Comparison of ENCODE assay signal across 22 cellular contexts in the genomic region with DNA sequence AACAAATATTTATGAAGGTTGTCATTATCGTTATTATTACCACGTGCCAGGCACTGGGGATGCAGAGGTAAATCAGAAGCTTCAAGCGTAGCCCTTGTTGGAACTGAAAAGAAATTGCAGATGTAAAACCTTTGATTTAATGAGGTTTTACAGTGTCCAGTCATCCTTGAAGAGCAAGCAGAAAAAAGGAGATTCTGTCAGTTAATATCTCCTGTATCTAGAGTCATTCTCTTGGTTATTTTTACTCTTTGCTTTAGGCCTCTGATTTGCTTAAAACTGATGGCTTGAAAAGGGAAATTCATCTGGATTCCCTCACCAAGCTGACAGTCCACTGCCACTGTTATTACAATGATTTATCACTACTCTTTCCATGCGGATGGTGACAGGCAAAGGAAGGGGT.
"Had no signal": no experiment of that assay in that cellular context is flagged by ENCODE, and none has a peak within 500 bp of the region (broad histone marks: within the 10 kb centered on the region; RNA-seq: fewer than 3 reads in every experiment).

No MANE protein-coding gene starts in this region.

- DNase-seq: activated CD4-positive, alpha-beta T cell treated with anti-CD3 and anti-CD28 coated beads for 48 hours; activated CD4-positive, alpha-beta T cell treated with anti-CD3 and anti-CD28 coated beads, Interleukin-2, amount 50 U/mL, for 4 hours; activated CD8-positive, alpha-beta memory T cell treated with anti-CD3 and anti-CD28 coated beads, Interleukin-2, amount 50 U/mL, for 48 hours; activated CD8-positive, alpha-beta T cell treated with anti-CD3 and anti-CD28 coated beads, Interleukin-2, amount 10 ng/mL, durations not matched to agents 7 days and 5 days; activated effector memory CD4-positive, alpha-beta T cell treated with Interleukin-2 at 50 U/mL for 16 hours; activated naive CD4-positive, alpha-beta T cell; activated T-cell treated with anti-CD3 and anti-CD28 coated beads, Interleukin-2, amount 50 U/mL, for 1 hour; aorta; MM.1S; NCI-H1930; NCI-H2107; NCI-H446; NCI-H524 treated with DMSO at 0.1 percent for 48 hours; Peyer's patch; Right ventricle myocardium superior; SJCRH30; SW 1271 had no signal

- H3K27ac ChIP-seq: breast epithelium, Peyer's patch, RWPE1, SJCRH30 had no signal

- H3K4me1 ChIP-seq: breast epithelium, Peyer's patch, SJCRH30 had no signal

- H3K27ac Mint-ChIP-seq: activated CD8-positive, alpha-beta T cell treated with anti-CD3 and anti-CD28 coated beads, Interleukin-2, amount 10 ng/mL, durations not matched to agents 7 days and 5 days; activated naive CD4-positive, alpha-beta T cell treated with anti-CD3 and anti-CD28 coated beads, Interleukin-2, amount 50 U/mL, for 24 hours; activated T-helper 1 cell treated with anti-CD3 and anti-CD28 coated beads, Interleukin-12 subunit alpha, Interleukin-12 subunit beta, Interleukin-2, Interleukin-4 antibody, amounts not matched to agents 30 ng/mL and 10 ng/mL and 1 ng/mL, durations not matched to agents 14 hours and 24 hours and 36 hours had no signal

- H3K36me3 ChIP-seq: breast epithelium, Peyer's patch, SJCRH30 had no signal

- H3K4me3 Mint-ChIP-seq: activated CD8-positive, alpha-beta T cell treated with anti-CD3 and anti-CD28 coated beads, Interleukin-2, amount 10 ng/mL, durations not matched to agents 7 days and 5 days; activated naive CD4-positive, alpha-beta T cell treated with anti-CD3 and anti-CD28 coated beads, Interleukin-2, amount 50 U/mL, for 24 hours; activated T-helper 1 cell treated with anti-CD3 and anti-CD28 coated beads, Interleukin-12 subunit alpha, Interleukin-12 subunit beta, Interleukin-2, Interleukin-4 antibody, amounts not matched to agents 30 ng/mL and 10 ng/mL and 1 ng/mL, durations not matched to agents 14 hours and 24 hours and 36 hours; central memory CD8-positive, alpha-beta T cell had no signal

- H3K4me1 Mint-ChIP-seq: activated naive CD4-positive, alpha-beta T cell treated with anti-CD3 and anti-CD28 coated beads, Interleukin-2, amount 50 U/mL, for 24 hours had no signal

- H3K9me3 Mint-ChIP-seq: activated naive CD4-positive, alpha-beta T cell treated with anti-CD3 and anti-CD28 coated beads, Interleukin-2, amount 50 U/mL, for 24 hours; activated T-helper 1 cell treated with anti-CD3 and anti-CD28 coated beads, Interleukin-12 subunit alpha, Interleukin-12 subunit beta, Interleukin-2, Interleukin-4 antibody, amounts not matched to agents 30 ng/mL and 10 ng/mL and 1 ng/mL, durations not matched to agents 14 hours and 24 hours and 36 hours had no signal

- H3K9me3 ChIP-seq: breast epithelium, Peyer's patch, SJCRH30 had no signal

- H3K4me3 ChIP-seq: breast epithelium, Peyer's patch, SJCRH30 had no signal

- H3K27me3 ChIP-seq: breast epithelium, Peyer's patch, SJCRH30 had no signal

- H3K36me3 Mint-ChIP-seq: activated naive CD4-positive, alpha-beta T cell treated with anti-CD3 and anti-CD28 coated beads, Interleukin-2, amount 50 U/mL, for 24 hours had no signal
